ENCODE assay signal across 8 cellular contexts in genomic region chr2:85998071-85998991, GRCh38.
A peak's percentile ranks its signal among the peaks of the same experiment; 100 is the strongest.
DNase-seq lines count a peak whose midpoint lies in the region; ATAC-seq and TF ChIP-seq lines count a peak whose summit lies in the region.

No MANE protein-coding gene starts in this region.

- H3K27me3 Mint-ChIP-seq in nephron progenitor cell (ENCODE audit: low read depth, poor library complexity) (no peaks in the 10 kb centered on the region), progenitor cell of endocrine pancreas (no peaks in the 10 kb centered on the region)

- H3K27ac ChIP-seq in RWPE1: no peak overlapping the region

- DNase-seq in AG20443 (ENCODE audit: low spot score) (peak; percentile 80), M059J (ENCODE audit: low read depth) (peak; percentile 34), nephron progenitor cell (no peak), progenitor cell of endocrine pancreas (ENCODE audit: low spot score, unreplicated experiment) (no peak), RWPE1 (ENCODE audit: low spot score) (no peak), GM20000 (ENCODE audit: low spot score) (no peak)
- DNase-seq in effector CD8-positive, alpha-beta T cell (lab: John Stamatoyannopoulos, UW): peak; percentile 7

- H3K36me3 Mint-ChIP-seq in nephron progenitor cell (ENCODE audit: low read depth) (peaks cover 4% of the 10 kb centered on the region), progenitor cell of endocrine pancreas (ENCODE audit: insufficient read depth) (peaks cover 1% of the 10 kb centered on the region)

- peak overlapping the region; percentile 81 for H3K27ac Mint-ChIP-seq in nephron progenitor cell
- no peak overlapping the region for H3K27ac Mint-ChIP-seq in progenitor cell of endocrine pancreas

- CTCF ChIA-PET in RWPE1 (lab: Yijun Ruan, JAX): no interaction called here

- H3K4me1 Mint-ChIP-seq in nephron progenitor cell (peaks cover 48% of the 10 kb centered on the region), progenitor cell of endocrine pancreas (ENCODE audit: low read depth) (peaks cover 31% of the 10 kb centered on the region)

- no peak for ATAC-seq in GM18498 (IDR thresholded peaks at IDR 0.05; ENCODE audit: unreplicated experiment)

- H3K9me3 Mint-ChIP-seq in nephron progenitor cell: peaks cover 4% of the 10 kb centered on the region
- peaks cover 6% of the 10 kb centered on the region for H3K9me3 Mint-ChIP-seq in progenitor cell of endocrine pancreas (ENCODE audit: low read depth)

- H3K4me3 Mint-ChIP-seq in nephron progenitor cell (no peak overlapping the region), progenitor cell of endocrine pancreas (ENCODE audit: low read depth) (no peak overlapping the region)

- POLR2A ChIA-PET in RWPE1 (lab: Yijun Ruan, JAX; ENCODE audit: low non-redundant PET): no interaction called here

- TF ChIP-seq CTCF in nephron progenitor cell (IDR thresholded peaks at IDR 0.05) (no peak), progenitor cell of endocrine pancreas (IDR thresholded peaks at IDR 0.05; ENCODE audit: unreplicated experiment) (no peak), RWPE1 (conservative IDR thresholded peaks at IDR 0.05; ENCODE audit: low read depth) (no peak), GM20000 (IDR thresholded peaks at IDR 0.05; ENCODE audit: extremely low read depth, missing control alignments) (no peak)

Comparison
In these comparisons a context has a peak if more than half of its experiments do, and no peak if none do; other contexts are left out.
1. DNase-seq: peak in AG20443 (single experiment), M059J (single experiment) and effector CD8-positive, alpha-beta T cell (single experiment); none in nephron progenitor cell (single experiment), progenitor cell of endocrine pancreas (single experiment), RWPE1 (single experiment) and GM20000 (single experiment).